In genomic region chr1:166488327-166488726, GRCh38 we compare ENCODE assay signal across 1 cellular context.
TF ChIP-seq lines count a peak whose summit lies in the region.

No MANE protein-coding gene starts in this region.

TF ChIP-seq in K562, 482 proteins besides CTCF, POLR2A, EP300 and RAD21 (continued from another document):
- TF ChIP-seq, protein P1, sequence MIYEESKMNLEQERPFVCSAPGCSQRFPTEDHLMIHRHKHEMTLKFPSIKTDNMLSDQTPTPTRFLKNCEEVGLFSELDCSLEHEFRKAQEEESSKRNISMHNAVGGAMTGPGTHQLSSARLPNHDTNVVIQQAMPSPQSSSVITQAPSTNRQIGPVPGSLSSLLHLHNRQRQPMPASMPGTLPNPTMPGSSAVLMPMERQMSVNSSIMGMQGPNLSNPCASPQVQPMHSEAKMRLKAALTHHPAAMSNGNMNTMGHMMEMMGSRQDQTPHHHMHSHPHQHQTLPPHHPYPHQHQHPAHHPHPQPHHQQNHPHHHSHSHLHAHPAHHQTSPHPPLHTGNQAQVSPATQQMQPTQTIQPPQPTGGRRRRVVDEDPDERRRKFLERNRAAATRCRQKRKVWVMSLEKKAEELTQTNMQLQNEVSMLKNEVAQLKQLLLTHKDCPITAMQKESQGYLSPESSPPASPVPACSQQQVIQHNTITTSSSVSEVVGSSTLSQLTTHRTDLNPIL (CRISPR knock-in tag; IDR thresholded peaks at IDR 0.05) = no peak
- no peak for TF ChIP-seq CREB1 (IDR thresholded peaks at IDR 0.05)
- TF ChIP-seq CREB1 (CRISPR knock-in tag; IDR thresholded peaks at IDR 0.05) = no peak
- TF ChIP-seq JUNB (CRISPR knock-in tag; conservative IDR thresholded peaks at IDR 0.05) = no peak
- TF ChIP-seq ZNF224 (CRISPR knock-in tag; IDR thresholded peaks at IDR 0.05) = no peak
- TF ChIP-seq, protein P2, sequence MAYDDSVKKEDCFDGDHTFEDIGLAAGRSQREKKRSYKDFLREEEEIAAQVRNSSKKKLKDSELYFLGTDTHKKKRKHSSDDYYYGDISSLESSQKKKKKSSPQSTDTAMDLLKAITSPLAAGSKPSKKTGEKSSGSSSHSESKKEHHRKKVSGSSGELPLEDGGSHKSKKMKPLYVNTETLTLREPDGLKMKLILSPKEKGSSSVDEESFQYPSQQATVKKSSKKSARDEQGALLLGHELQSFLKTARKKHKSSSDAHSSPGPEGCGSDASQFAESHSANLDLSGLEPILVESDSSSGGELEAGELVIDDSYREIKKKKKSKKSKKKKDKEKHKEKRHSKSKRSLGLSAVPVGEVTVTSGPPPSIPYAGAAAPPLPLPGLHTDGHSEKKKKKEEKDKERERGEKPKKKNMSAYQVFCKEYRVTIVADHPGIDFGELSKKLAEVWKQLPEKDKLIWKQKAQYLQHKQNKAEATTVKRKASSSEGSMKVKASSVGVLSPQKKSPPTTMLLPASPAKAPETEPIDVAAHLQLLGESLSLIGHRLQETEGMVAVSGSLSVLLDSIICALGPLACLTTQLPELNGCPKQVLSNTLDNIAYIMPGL (CRISPR knock-in tag; IDR thresholded peaks at IDR 0.05) = no peak
- no peak for TF ChIP-seq HNRNPL (IDR thresholded peaks at IDR 0.05; ENCODE audit: low read depth, low read length)
- TF ChIP-seq COPS2 (conservative IDR thresholded peaks at IDR 0.05) = no peak
- TF ChIP-seq MAFF (IDR thresholded peaks at IDR 0.05; ENCODE audit: low read length) = peak; percentile 38
- no peak for TF ChIP-seq NCOA1 (IDR thresholded peaks at IDR 0.05; ENCODE audit: low read depth)
- TF ChIP-seq JUND (IDR thresholded peaks at IDR 0.05; ENCODE audit: borderline replicate concordance, low read depth, low read length) = no peak
- TF ChIP-seq JUND (tag; IDR thresholded peaks at IDR 0.05; ENCODE audit: borderline replicate concordance, low read depth, low read length) = no peak; the same call in 2 of the 3 replicates
- TF ChIP-seq, protein P3, sequence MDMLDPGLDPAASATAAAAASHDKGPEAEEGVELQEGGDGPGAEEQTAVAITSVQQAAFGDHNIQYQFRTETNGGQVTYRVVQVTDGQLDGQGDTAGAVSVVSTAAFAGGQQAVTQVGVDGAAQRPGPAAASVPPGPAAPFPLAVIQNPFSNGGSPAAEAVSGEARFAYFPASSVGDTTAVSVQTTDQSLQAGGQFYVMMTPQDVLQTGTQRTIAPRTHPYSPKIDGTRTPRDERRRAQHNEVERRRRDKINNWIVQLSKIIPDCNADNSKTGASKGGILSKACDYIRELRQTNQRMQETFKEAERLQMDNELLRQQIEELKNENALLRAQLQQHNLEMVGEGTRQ (CRISPR knock-in tag; IDR thresholded peaks at IDR 0.05) = no peak
- TF ChIP-seq, protein P4, sequence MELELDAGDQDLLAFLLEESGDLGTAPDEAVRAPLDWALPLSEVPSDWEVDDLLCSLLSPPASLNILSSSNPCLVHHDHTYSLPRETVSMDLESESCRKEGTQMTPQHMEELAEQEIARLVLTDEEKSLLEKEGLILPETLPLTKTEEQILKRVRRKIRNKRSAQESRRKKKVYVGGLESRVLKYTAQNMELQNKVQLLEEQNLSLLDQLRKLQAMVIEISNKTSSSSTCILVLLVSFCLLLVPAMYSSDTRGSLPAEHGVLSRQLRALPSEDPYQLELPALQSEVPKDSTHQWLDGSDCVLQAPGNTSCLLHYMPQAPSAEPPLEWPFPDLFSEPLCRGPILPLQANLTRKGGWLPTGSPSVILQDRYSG (tag; conservative IDR thresholded peaks at IDR 0.05; ENCODE audit: low read depth) = 0 out of 2 replicates have a peak, but pooled peaks have one; percentile 15
- peak; percentile 60 for TF ChIP-seq NFE2 (IDR thresholded peaks at IDR 0.05; ENCODE audit: low read depth)
- TF ChIP-seq C11orf30 (IDR thresholded peaks at IDR 0.05; ENCODE audit: low read depth) = peak; percentile 59
- peak; percentile 81 for TF ChIP-seq NFIC (IDR thresholded peaks at IDR 0.05)
- TF ChIP-seq CCAR2 (IDR thresholded peaks at IDR 0.05; ENCODE audit: low read depth, low read length) = no peak
- no peak for TF ChIP-seq ZFP1 (CRISPR knock-in tag; IDR thresholded peaks at IDR 0.05)
- no peak for TF ChIP-seq ZNF586 (CRISPR knock-in tag; conservative IDR thresholded peaks at IDR 0.05)
- TF ChIP-seq XRCC3 (IDR thresholded peaks at IDR 0.05) = no peak
- TF ChIP-seq ZNF316 (IDR thresholded peaks at IDR 0.05) = peak; percentile 54
- no peak for TF ChIP-seq NRF1 (conservative IDR thresholded peaks at IDR 0.05 in 1 of 2, IDR thresholded peaks at IDR 0.05 in 1 of 2)
- no peak for TF ChIP-seq ZNF717 (CRISPR knock-in tag; IDR thresholded peaks at IDR 0.05)
- TF ChIP-seq, protein P5, sequence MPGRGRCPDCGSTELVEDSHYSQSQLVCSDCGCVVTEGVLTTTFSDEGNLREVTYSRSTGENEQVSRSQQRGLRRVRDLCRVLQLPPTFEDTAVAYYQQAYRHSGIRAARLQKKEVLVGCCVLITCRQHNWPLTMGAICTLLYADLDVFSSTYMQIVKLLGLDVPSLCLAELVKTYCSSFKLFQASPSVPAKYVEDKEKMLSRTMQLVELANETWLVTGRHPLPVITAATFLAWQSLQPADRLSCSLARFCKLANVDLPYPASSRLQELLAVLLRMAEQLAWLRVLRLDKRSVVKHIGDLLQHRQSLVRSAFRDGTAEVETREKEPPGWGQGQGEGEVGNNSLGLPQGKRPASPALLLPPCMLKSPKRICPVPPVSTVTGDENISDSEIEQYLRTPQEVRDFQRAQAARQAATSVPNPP (IDR thresholded peaks at IDR 0.05; ENCODE audit: borderline replicate concordance, insufficient read depth, insufficient read length) = no peak
- TF ChIP-seq, protein P6, sequence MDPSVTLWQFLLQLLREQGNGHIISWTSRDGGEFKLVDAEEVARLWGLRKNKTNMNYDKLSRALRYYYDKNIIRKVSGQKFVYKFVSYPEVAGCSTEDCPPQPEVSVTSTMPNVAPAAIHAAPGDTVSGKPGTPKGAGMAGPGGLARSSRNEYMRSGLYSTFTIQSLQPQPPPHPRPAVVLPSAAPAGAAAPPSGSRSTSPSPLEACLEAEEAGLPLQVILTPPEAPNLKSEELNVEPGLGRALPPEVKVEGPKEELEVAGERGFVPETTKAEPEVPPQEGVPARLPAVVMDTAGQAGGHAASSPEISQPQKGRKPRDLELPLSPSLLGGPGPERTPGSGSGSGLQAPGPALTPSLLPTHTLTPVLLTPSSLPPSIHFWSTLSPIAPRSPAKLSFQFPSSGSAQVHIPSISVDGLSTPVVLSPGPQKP (CRISPR knock-in tag; IDR thresholded peaks at IDR 0.05) = no peak
- TF ChIP-seq, protein P7, sequence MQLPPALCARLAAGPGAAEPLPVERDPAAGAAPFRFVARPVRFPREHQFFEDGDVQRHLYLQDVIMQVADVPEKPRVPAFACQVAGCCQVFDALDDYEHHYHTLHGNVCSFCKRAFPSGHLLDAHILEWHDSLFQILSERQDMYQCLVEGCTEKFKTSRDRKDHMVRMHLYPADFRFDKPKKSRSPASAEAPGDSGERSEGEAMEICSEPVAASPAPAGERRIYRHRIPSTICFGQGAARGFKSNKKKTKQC (CRISPR knock-in tag; IDR thresholded peaks at IDR 0.05) = no peak
- no peak for TF ChIP-seq CAMTA2 (CRISPR knock-in tag; conservative IDR thresholded peaks at IDR 0.05)
- no peak for TF ChIP-seq TRIM24 (IDR thresholded peaks at IDR 0.05)
- no peak for TF ChIP-seq PTRF (tag; IDR thresholded peaks at IDR 0.05)
- TF ChIP-seq, protein P8, sequence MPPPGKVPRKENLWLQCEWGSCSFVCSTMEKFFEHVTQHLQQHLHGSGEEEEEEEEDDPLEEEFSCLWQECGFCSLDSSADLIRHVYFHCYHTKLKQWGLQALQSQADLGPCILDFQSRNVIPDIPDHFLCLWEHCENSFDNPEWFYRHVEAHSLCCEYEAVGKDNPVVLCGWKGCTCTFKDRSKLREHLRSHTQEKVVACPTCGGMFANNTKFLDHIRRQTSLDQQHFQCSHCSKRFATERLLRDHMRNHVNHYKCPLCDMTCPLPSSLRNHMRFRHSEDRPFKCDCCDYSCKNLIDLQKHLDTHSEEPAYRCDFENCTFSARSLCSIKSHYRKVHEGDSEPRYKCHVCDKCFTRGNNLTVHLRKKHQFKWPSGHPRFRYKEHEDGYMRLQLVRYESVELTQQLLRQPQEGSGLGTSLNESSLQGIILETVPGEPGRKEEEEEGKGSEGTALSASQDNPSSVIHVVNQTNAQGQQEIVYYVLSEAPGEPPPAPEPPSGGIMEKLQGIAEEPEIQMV (tag; conservative IDR thresholded peaks at IDR 0.05; ENCODE audit: low read depth) = no peak
- TF ChIP-seq HOXB6 (CRISPR knock-in tag; IDR thresholded peaks at IDR 0.05; ENCODE audit: borderline replicate concordance) = no peak
- TF ChIP-seq ZNF282 (CRISPR knock-in tag; IDR thresholded peaks at IDR 0.05) = no peak
- TF ChIP-seq DIDO1 (tag; IDR thresholded peaks at IDR 0.05; ENCODE audit: low read depth) = no peak
- TF ChIP-seq ZNF512 (tag; IDR thresholded peaks at IDR 0.05) = no peak
- no peak for TF ChIP-seq ZNF41 (CRISPR knock-in tag; conservative IDR thresholded peaks at IDR 0.05)
- no peak for TF ChIP-seq CXXC5 (CRISPR knock-in tag; IDR thresholded peaks at IDR 0.05)
- TF ChIP-seq ZNF583 (CRISPR knock-in tag; IDR thresholded peaks at IDR 0.05) = no peak
